8 cellular contexts compared by ENCODE assay signal in the genomic region with DNA sequence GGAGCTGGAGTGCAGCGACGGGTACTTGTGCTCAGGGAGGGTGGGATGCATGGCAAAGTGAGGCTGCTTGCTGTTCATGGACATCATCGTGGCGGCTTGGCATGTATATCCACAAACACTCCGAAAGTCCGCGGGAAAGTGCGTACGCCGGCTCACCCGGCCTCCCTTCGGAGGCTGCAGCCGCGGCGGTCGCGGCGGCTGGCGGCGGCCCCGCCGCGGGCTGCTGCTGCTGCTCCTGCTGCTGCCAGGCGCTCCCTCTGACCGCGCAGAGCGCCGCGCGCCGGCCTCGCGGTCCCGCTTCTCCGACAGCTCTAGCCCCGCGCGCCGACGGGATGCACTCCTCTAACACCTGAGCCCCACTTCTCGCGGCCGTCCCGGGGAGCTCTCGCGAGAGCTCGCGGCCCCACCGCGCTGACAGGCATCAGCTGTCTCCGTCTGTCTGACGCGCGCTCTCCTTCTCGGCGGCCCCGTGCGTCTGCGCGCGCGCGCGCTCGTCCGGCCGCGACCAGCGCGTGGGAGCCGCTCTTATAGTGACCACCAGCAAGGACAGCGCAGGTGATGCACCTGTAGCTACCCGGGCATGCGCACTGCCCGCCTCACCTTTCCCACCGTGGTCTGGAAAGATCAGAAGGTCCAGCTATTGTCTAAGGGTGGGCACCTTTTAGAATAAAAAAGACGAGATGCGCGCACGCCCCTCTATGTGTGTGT. TPM values are rescaled to one million over a fixed set of nuclear protein-coding genes. Genes with fewer than 3 reads are reported as not detected.
DNase-seq lines count a peak whose midpoint lies in the region; ATAC-seq and TF ChIP-seq lines count a peak whose summit lies in the region.

TSS of gene POU4F1 (minus strand) at position 313 of the 708 bp plus-strand sequence. CDS start at position 87, 226 bp downstream.

- H3K4me3 ChIP-seq in colonic mucosa (peak within 1 kb of the TSS; percentile 32), mononuclear cell (ENCODE audit: low read length) (peak within 1 kb of the TSS; percentile 8)

- H3K27ac Mint-ChIP-seq in stimulated activated naive CD8-positive, alpha-beta T cell treated with anti-CD3 and anti-CD28 coated beads, Interleukin-15, Interleukin-2, amounts not matched to agents 100 ng/mL and 50 ng/mL, for 24 hours, result peak within 1 kb of the TSS; percentile 63

- in situ Hi-C loops in GM13976 (cut with MboI; ENCODE audit: low sequenced_read_pairs, unreplicated experiment), result no loop called here

- H3K9ac ChIP-seq in colonic mucosa (ENCODE audit: low read depth in 2 of 2, low read length in 2 of 2), result peak within 1 kb of the TSS in 1 of 2 donors; percentile 27

- DNase-seq in GM13976 (ENCODE audit: low spot score) (peak; percentile 89), NCI-H128 (lab: John Stamatoyannopoulos, UW; ENCODE audit: unreplicated experiment) (peak; percentile 73), T-helper 22 cell (ENCODE audit: low read depth) (peak; percentile 40), colonic mucosa (peak; percentile 62), caudate nucleus (lab: John Stamatoyannopoulos, UW) (no peak)

- peaks cover 91% of the 10 kb centered on the region for H3K27me3 ChIP-seq in colonic mucosa
- H3K27me3 ChIP-seq in mononuclear cell (ENCODE audit: insufficient read depth, low read length), result peaks cover 93% of the 10 kb centered on the region

- H3K4me1 ChIP-seq in colonic mucosa, result peaks cover 11% of the 10 kb centered on the region
- peaks cover 47% of the 10 kb centered on the region for H3K4me1 ChIP-seq in mononuclear cell (ENCODE audit: insufficient read depth, low read length)

- intact Hi-C loops in colonic mucosa (cut with DNase I), result no loop called here

- H3K27ac ChIP-seq in colonic mucosa, result no peak within 1 kb of the TSS
- no peak within 1 kb of the TSS for H3K27ac ChIP-seq in caudate nucleus (ENCODE audit: low read depth, low read length)

- H3K4me3 Mint-ChIP-seq in stimulated activated naive CD8-positive, alpha-beta T cell treated with anti-CD3 and anti-CD28 coated beads, Interleukin-15, Interleukin-2, amounts not matched to agents 100 ng/mL and 50 ng/mL, for 24 hours, result peak within 1 kb of the TSS; percentile 74

- peak; percentile 87 for ATAC-seq in HG02642 (IDR thresholded peaks at IDR 0.05; ENCODE audit: poor library complexity, unreplicated experiment)

- peaks cover 42% of the 10 kb centered on the region for H3K4me1 Mint-ChIP-seq in stimulated activated naive CD8-positive, alpha-beta T cell treated with anti-CD3 and anti-CD28 coated beads, Interleukin-15, Interleukin-2, amounts not matched to agents 100 ng/mL and 50 ng/mL, for 24 hours (ENCODE audit: low read depth)

- H3K9me3 ChIP-seq in colonic mucosa (no peaks in the 10 kb centered on the region), mononuclear cell (ENCODE audit: low read depth, low read length) (no peaks in the 10 kb centered on the region)

- H3K9me3 Mint-ChIP-seq in stimulated activated naive CD8-positive, alpha-beta T cell treated with anti-CD3 and anti-CD28 coated beads, Interleukin-15, Interleukin-2, amounts not matched to agents 100 ng/mL and 50 ng/mL, for 24 hours, result no peaks in the 10 kb centered on the region

- H3K27me3 Mint-ChIP-seq in stimulated activated naive CD8-positive, alpha-beta T cell treated with anti-CD3 and anti-CD28 coated beads, Interleukin-15, Interleukin-2, amounts not matched to agents 100 ng/mL and 50 ng/mL, for 24 hours, result peaks cover 91% of the 10 kb centered on the region

- H3K36me3 Mint-ChIP-seq in stimulated activated naive CD8-positive, alpha-beta T cell treated with anti-CD3 and anti-CD28 coated beads, Interleukin-15, Interleukin-2, amounts not matched to agents 100 ng/mL and 50 ng/mL, for 24 hours (ENCODE audit: low read depth), result peaks cover 4% of the 10 kb centered on the region

- TF ChIP-seq CTCF in GM13976 (IDR thresholded peaks at IDR 0.05; ENCODE audit: borderline replicate concordance, control extremely low read depth, extremely low read depth, insufficient read depth, missing control alignments), result no peak
- no peak for TF ChIP-seq CTCF in colonic mucosa (IDR thresholded peaks at IDR 0.05)

- H3K36me3 ChIP-seq in colonic mucosa, result no peaks in the 10 kb centered on the region

RNA-seq across cellular contexts. Expression of gene POU4F1, which starts in this region (rescaled TPM):
- total RNA-seq in colonic mucosa (not detected), mononuclear cell (under 0.01 TPM)

Comparison
In these comparisons a context has a peak if more than half of its experiments do, and no peak if none do; other contexts are left out.
1. Peak in DNase-seq and H3K4me3 ChIP-seq in colonic mucosa; RNA of the gene not detected or under 1 TPM.
2. DNase-seq: peak in GM13976 (single experiment), NCI-H128 (single experiment) and T-helper 22 cell (single experiment); none in caudate nucleus (0 of 61).